In genomic region chr5:4572713-4573112, GRCh38 we compare ENCODE assay signal across 24 cellular contexts.
A peak's percentile ranks its signal among the peaks of the same experiment; 100 is the strongest.
DNase-seq lines count a peak whose midpoint lies in the region; FAIRE-seq and TF ChIP-seq lines count a peak whose summit lies in the region.
"Had no signal": no experiment of that assay in that cellular context is flagged by ENCODE, and none has a peak within 500 bp of the region (broad histone marks: within the 10 kb centered on the region; RNA-seq: fewer than 3 reads in every experiment).

No MANE protein-coding gene starts in this region.

- peaks cover 17% of the 10 kb centered on the region for H3K4me1 ChIP-seq in astrocyte (ENCODE audit: insufficient read depth, low read length)
- H3K4me1 ChIP-seq in suprapubic skin: no peaks in the 10 kb centered on the region
- H3K4me1 ChIP-seq in A673 (ENCODE audit: insufficient read depth, low read length, poor library complexity, severe bottlenecking): no peaks in the 10 kb centered on the region
- H3K4me1 ChIP-seq: A549, Caco-2 had no signal

- H3K27ac ChIP-seq in astrocyte (ENCODE audit: low read depth, low read length) (no peak overlapping the region), suprapubic skin (no peak overlapping the region), A673 (ENCODE audit: low read depth, low read length, poor library complexity, severe bottlenecking) (no peak overlapping the region)
- H3K27ac ChIP-seq: A549, BLaER1, C4-2B, GM23248 had no signal

- H3K9me3 ChIP-seq in astrocyte (ENCODE audit: insufficient read depth, low read depth, low read length) (no peaks in the 10 kb centered on the region), suprapubic skin (no peaks in the 10 kb centered on the region), A673 (ENCODE audit: low read depth, low read length, poor library complexity, severe bottlenecking) (peaks cover 18% of the 10 kb centered on the region)
- H3K9me3 ChIP-seq: A549, Caco-2 had no signal

- no peaks in the 10 kb centered on the region for H3K27me3 Mint-ChIP-seq in astrocyte (ENCODE audit: low read depth, unreplicated experiment)
- H3K27me3 Mint-ChIP-seq: B cell; CD4-positive, CD25-positive, alpha-beta regulatory T cell had no signal

- H3K4me3 Mint-ChIP-seq in astrocyte (ENCODE audit: unreplicated experiment): no peak overlapping the region
- H3K4me3 Mint-ChIP-seq: B cell; CD4-positive, CD25-positive, alpha-beta regulatory T cell; CD8-positive, alpha-beta T cell had no signal

- H3K79me2 ChIP-seq in astrocyte (ENCODE audit: insufficient read depth, low read length): no peaks in the 10 kb centered on the region

- intact Hi-C loops in A673 (cut with micrococcal nuclease; ENCODE audit: unreplicated experiment): no loop called here

- H3K4me2 ChIP-seq in astrocyte (ENCODE audit: low read length): no peak overlapping the region
- H3K4me2 ChIP-seq: A549, BLaER1 had no signal

- no peaks in the 10 kb centered on the region for H3K36me3 Mint-ChIP-seq in astrocyte (ENCODE audit: low read depth, unreplicated experiment)
- H3K36me3 Mint-ChIP-seq: CD4-positive, CD25-positive, alpha-beta regulatory T cell; CD8-positive, alpha-beta T cell had no signal

- no peaks in the 10 kb centered on the region for H3K27me3 ChIP-seq in astrocyte (ENCODE audit: insufficient read depth, low read length)
- H3K27me3 ChIP-seq in suprapubic skin: no peaks in the 10 kb centered on the region
- no peaks in the 10 kb centered on the region for H3K27me3 ChIP-seq in A673 (replicated peaks; ENCODE audit: insufficient read depth, low read depth, low read length, poor library complexity)
- H3K27me3 ChIP-seq: BLaER1 had no signal

- H3K27ac Mint-ChIP-seq in astrocyte (ENCODE audit: unreplicated experiment): no peak overlapping the region
- H3K27ac Mint-ChIP-seq: B cell; CD4-positive, CD25-positive, alpha-beta regulatory T cell; CD8-positive, alpha-beta T cell had no signal

- no peaks in the 10 kb centered on the region for H3K9me3 Mint-ChIP-seq in astrocyte (ENCODE audit: unreplicated experiment)

- TF ChIP-seq CTCF in astrocyte (IDR thresholded peaks at IDR 0.05; ENCODE audit: insufficient read depth, low read depth, low read length) (no peak), fibroblast of the aortic adventitia (IDR thresholded peaks at IDR 0.05; ENCODE audit: insufficient read depth, low read length) (no peak), GM13977 (IDR thresholded peaks at IDR 0.05; ENCODE audit: extremely low read depth, insufficient read depth, missing control alignments) (no peak), suprapubic skin (IDR thresholded peaks at IDR 0.05) (no peak), A673 (conservative IDR thresholded peaks at IDR 0.05; ENCODE audit: low read depth, low read length) (no peak)

- CTCF ChIA-PET in A673 (lab: Charles Lee): no interaction called here

- POLR2A ChIA-PET in A673 (lab: Charles Lee; ENCODE audit: low non-redundant PET): no interaction called here

- peaks cover 24% of the 10 kb centered on the region for H3K4me1 Mint-ChIP-seq in astrocyte (ENCODE audit: low read depth, unreplicated experiment)
- H3K4me1 Mint-ChIP-seq: B cell; CD4-positive, CD25-positive, alpha-beta regulatory T cell had no signal

- H3K36me3 ChIP-seq in astrocyte (ENCODE audit: insufficient read depth, low read length) (no peaks in the 10 kb centered on the region), suprapubic skin (no peaks in the 10 kb centered on the region), A673 (ENCODE audit: insufficient read depth, low read length, poor library complexity, severe bottlenecking) (no peaks in the 10 kb centered on the region)
- H3K36me3 ChIP-seq: BLaER1 had no signal

- H3K9ac ChIP-seq in astrocyte (ENCODE audit: low read length): no peak overlapping the region
- H3K9ac ChIP-seq: BLaER1, GM23248 had no signal

- H2AFZ ChIP-seq in astrocyte (ENCODE audit: low read depth, low read length): no peak overlapping the region
- H2AFZ ChIP-seq: GM23248 had no signal

- no peaks in the 10 kb centered on the region for H4K20me1 ChIP-seq in astrocyte (ENCODE audit: insufficient read depth, low read length)
- H4K20me1 ChIP-seq: BLaER1 had no signal

- in situ Hi-C loops in GM13977 (cut with MboI; ENCODE audit: low pct_unique_long_range_greater_than_20kb, low sequenced_read_pairs, unreplicated experiment): no loop called here

- TF ChIP-seq POLR2A in suprapubic skin (IDR thresholded peaks at IDR 0.05): no peak

- no peak for TF ChIP-seq EP300 in suprapubic skin (IDR thresholded peaks at IDR 0.05)

- BruUV-seq in A673 (replicated peaks; lab: Mats Ljungman, UMichigan): no TSS peak

- 39% methylated on average over 1 of the region's 1 CpG for WGBS in suprapubic skin

- DNase-seq in M059J (ENCODE audit: low read depth) (peak; percentile 40), astrocyte (ENCODE audit: low read depth) (peak; percentile 82), fibroblast of the aortic adventitia (ENCODE audit: low read depth) (peak; percentile 55), GM13977 (ENCODE audit: low spot score) (no peak), dedifferentiated amniotic fluid mesenchymal stem cell (ENCODE audit: extremely low spot score) (no peak), suprapubic skin (ENCODE audit: low spot score in 2 of 2) (no peak), A673 (ENCODE audit: low spot score) (no peak)
- DNase-seq: 8988T; Caco-2; CD4-positive, CD25-positive, alpha-beta regulatory T cell; CD8-positive, alpha-beta T cell; DMS153; DND-41; H7; HCEC 1CT had no signal

- H3K4me3 ChIP-seq in astrocyte (ENCODE audit: insufficient read depth, low read depth, low read length) (no peak overlapping the region), fibroblast of the aortic adventitia (ENCODE audit: low read depth, low read length) (no peak overlapping the region), suprapubic skin (no peak overlapping the region), A673 (ENCODE audit: low read depth, low read length, poor library complexity, severe bottlenecking) (no peak overlapping the region)
- H3K4me3 ChIP-seq: A549, BLaER1, GM23248 had no signal

- FAIRE-seq in astrocyte (lab: Jason Lieb, UNC): no peak
- FAIRE-seq: A549, G401.6, GM12892, GM19239, H1 had no signal

Comparison
In these comparisons a context has a peak if more than half of its experiments do, and no peak if none do; other contexts are left out.
1. DNase-seq: peak in M059J (single experiment), astrocyte (single experiment) and fibroblast of the aortic adventitia (single experiment); none in GM13977 (single experiment), dedifferentiated amniotic fluid mesenchymal stem cell (single experiment), suprapubic skin (0 of 2) and A673 (single experiment).